ENCODE assay signal across 8 cellular contexts in genomic region chr19:41449079-41449864, GRCh38. TPM values are rescaled to one million over a fixed set of nuclear protein-coding genes. Genes with fewer than 3 reads are reported as not detected.
DNase-seq lines count a peak whose midpoint lies in the region; ATAC-seq, FAIRE-seq and TF ChIP-seq lines count a peak whose summit lies in the region.

No MANE protein-coding gene starts in this region.

- H3K79me2 ChIP-seq in keratinocyte (ENCODE audit: control insufficient read depth, insufficient read depth, low read length) = no peaks in the 10 kb centered on the region

- peak; percentile 92 for TF ChIP-seq CTCF in AG10803 (conservative IDR thresholded peaks at IDR 0.05; ENCODE audit: low read length)
- peak; percentile 94 to 98 (median 95) for TF ChIP-seq CTCF in keratinocyte (optimal IDR thresholded peaks at IDR 0.05 in 1 of 3, IDR thresholded peaks at IDR 0.05 in 1 of 3, conservative IDR thresholded peaks at IDR 0.05 in 1 of 3; ENCODE audit: extremely low read depth in 1 of 3, insufficient read depth in 2 of 3, low read length in 3 of 3)

- peaks cover 2% of the 10 kb centered on the region for H3K4me1 ChIP-seq in keratinocyte (ENCODE audit: control insufficient read depth, extremely low read depth, insufficient read depth, low read length)

- no peaks in the 10 kb centered on the region for H3K27me3 ChIP-seq in keratinocyte (ENCODE audit: control insufficient read depth, extremely low read depth, insufficient read depth, low read length)

- H3K9me1 ChIP-seq in keratinocyte (ENCODE audit: control insufficient read depth, extremely low read depth, insufficient read depth, low read length) = no peaks in the 10 kb centered on the region

- peak overlapping the region; percentile 86 for H2AFZ ChIP-seq in keratinocyte (ENCODE audit: control insufficient read depth, low read length)

- DNase-seq in AG10803 (ENCODE audit: low read depth) (peak; percentile 57), NCI-H2196 treated with DMSO at 0.1 percent for 48 hours (lab: John Stamatoyannopoulos, UW; ENCODE audit: unreplicated experiment) (peak; percentile 62), keratinocyte (ENCODE audit: low read depth, low spot score) (no peak), cortex of kidney (lab: John Stamatoyannopoulos, UW) (no peak)
- DNase-seq in activated CD4-positive, CD25-positive, alpha-beta regulatory T cell treated with anti-CD3 and anti-CD28 coated beads, Interleukin-2, amount 50 U/mL, for 16 hours (ENCODE audit: low read depth, low spot score) = peak; percentile 52
- DNase-seq in central memory CD4-positive, alpha-beta T cell = peak; percentile 56
- DNase-seq in stimulated activated CD4-positive, alpha-beta T cell treated with anti-CD3 and anti-CD28 coated beads, Interleukin-2, amount 100 ng/mL, for 24 hours = peak; percentile 78 to 82

- peak; percentile 52 for ATAC-seq in GM19397 (IDR thresholded peaks at IDR 0.05; ENCODE audit: unreplicated experiment)

- H3K36me3 ChIP-seq in keratinocyte (ENCODE audit: control insufficient read depth in 2 of 2, extremely low read depth in 1 of 2, insufficient read depth in 2 of 2, low read length in 2 of 2) = no peaks in the 10 kb centered on the region

- H4K20me1 ChIP-seq in keratinocyte (ENCODE audit: control insufficient read depth, extremely low read depth, insufficient read depth, low read length) = no peaks in the 10 kb centered on the region

- H3K27ac ChIP-seq in keratinocyte (ENCODE audit: control insufficient read depth, insufficient read depth, low read length) = no peak overlapping the region

- dilution Hi-C loops in keratinocyte (cut with MboI; ENCODE audit: extremely low pct_ligation_motif_present, low sequenced_read_pairs) = no loop called here

- peak overlapping the region; percentile 78 for H3K4me2 ChIP-seq in keratinocyte (ENCODE audit: control insufficient read depth, extremely low read depth, insufficient read depth, low read depth, low read length)

- no peak for FAIRE-seq in keratinocyte (lab: Jason Lieb, UNC)

- peak overlapping the region; percentile 22 for H3K9ac ChIP-seq in keratinocyte (ENCODE audit: control insufficient read depth, extremely low read depth, insufficient read depth, low read length)

- H3K4me3 ChIP-seq in AG10803 (ENCODE audit: low read length) = peak overlapping the region; percentile 36
- H3K4me3 ChIP-seq in keratinocyte (ENCODE audit: control insufficient read depth in 2 of 3, extremely low read depth in 1 of 3, insufficient read depth in 2 of 3, low read depth in 1 of 3, low read length in 3 of 3) = peak overlapping the region; percentile 6 to 46 (median 43)

- H3K9me3 ChIP-seq in keratinocyte (ENCODE audit: control insufficient read depth, low read depth, low read length) = no peaks in the 10 kb centered on the region

RNA-seq across cellular contexts. Expression of gene ERICH4, which starts 6.3 kb away (rescaled TPM):
- not detected in 3 replicates for polyA plus RNA-seq in keratinocyte
- polyA plus RNA-seq in keratinocyte (2011; ENCODE audit: low read depth) = not detected
- polyA plus RNA-seq in keratinocyte (2011; cell fraction: cytosol; rRNA removed) = not detected in 2 replicates
- not detected in 2 replicates for polyA plus RNA-seq in keratinocyte (2011; cell fraction: nucleus; rRNA removed)
- not detected in 2 replicates for polyA plus RNA-seq in keratinocyte (2012; ENCODE audit: low replicate concordance)
- not detected in 3 replicates for polyA minus RNA-seq in keratinocyte
- polyA minus RNA-seq in keratinocyte (2011; cell fraction: cytosol; rRNA and poly(A)+ RNA removed) = not detected
- not detected in 2 replicates for polyA minus RNA-seq in keratinocyte (2011; cell fraction: nucleus; rRNA and poly(A)+ RNA removed)

RNA-seq across cellular contexts. Expression of gene DMAC2, which starts 9.6 kb away (rescaled TPM):
- polyA plus RNA-seq in keratinocyte = 45.3 to 64.0 TPM (median 45.6 TPM) in 3 replicates
- 30.6 TPM for polyA plus RNA-seq in keratinocyte (2011; ENCODE audit: low read depth)
- 57.1 and 81.4 TPM in 2 replicates for polyA plus RNA-seq in keratinocyte (2011; cell fraction: cytosol; rRNA removed)
- 39.8 and 51.4 TPM in 2 replicates for polyA plus RNA-seq in keratinocyte (2011; cell fraction: nucleus; rRNA removed)
- 37.1 and 51.0 TPM in 2 replicates for polyA plus RNA-seq in keratinocyte (2012; ENCODE audit: low replicate concordance)
- polyA minus RNA-seq in keratinocyte = 49.0 to 61.4 TPM (median 61.2 TPM) in 3 replicates
- 82.3 TPM for polyA minus RNA-seq in keratinocyte (2011; cell fraction: cytosol; rRNA and poly(A)+ RNA removed)
- 22.8 and 24.7 TPM in 2 replicates for polyA minus RNA-seq in keratinocyte (2011; cell fraction: nucleus; rRNA and poly(A)+ RNA removed)

RNA-seq across cellular contexts. Expression of gene B3GNT8, which starts 22.1 kb away (rescaled TPM):
- 0.45 to 1.8 TPM (median 0.97 TPM) in 3 replicates for polyA plus RNA-seq in keratinocyte
- 1.9 TPM for polyA plus RNA-seq in keratinocyte (2011; ENCODE audit: low read depth)
- 0.22 and 0.87 TPM in 2 replicates for polyA plus RNA-seq in keratinocyte (2011; cell fraction: cytosol; rRNA removed)
- 1.4 and 1.6 TPM in 2 replicates for polyA plus RNA-seq in keratinocyte (2011; cell fraction: nucleus; rRNA removed)
- 2.9 and 3.2 TPM in 2 replicates for polyA plus RNA-seq in keratinocyte (2012; ENCODE audit: low replicate concordance)
- polyA minus RNA-seq in keratinocyte = 0.26 to 0.49 TPM (median 0.36 TPM) in 3 replicates
- polyA minus RNA-seq in keratinocyte (2011; cell fraction: cytosol; rRNA and poly(A)+ RNA removed) = 2.7 TPM
- 0.62 and 1.7 TPM in 2 replicates for polyA minus RNA-seq in keratinocyte (2011; cell fraction: nucleus; rRNA and poly(A)+ RNA removed)

RNA-seq across cellular contexts. Expression of gene BCKDHA, which starts 51.7 kb away (rescaled TPM):
- polyA plus RNA-seq in keratinocyte = 7.5 to 13.3 TPM (median 8.3 TPM) in 3 replicates
- polyA plus RNA-seq in keratinocyte (2011; ENCODE audit: low read depth) = 17.2 TPM
- 4.0 and 10.9 TPM in 2 replicates for polyA plus RNA-seq in keratinocyte (2011; cell fraction: cytosol; rRNA removed)
- 8.5 and 12.7 TPM in 2 replicates for polyA plus RNA-seq in keratinocyte (2011; cell fraction: nucleus; rRNA removed)
- 10.0 and 11.7 TPM in 2 replicates for polyA plus RNA-seq in keratinocyte (2012; ENCODE audit: low replicate concordance)
- polyA minus RNA-seq in keratinocyte = 5.5 to 10.0 TPM (median 7.3 TPM) in 3 replicates
- 24.0 TPM for polyA minus RNA-seq in keratinocyte (2011; cell fraction: cytosol; rRNA and poly(A)+ RNA removed)
- 6.4 and 8.4 TPM in 2 replicates for polyA minus RNA-seq in keratinocyte (2011; cell fraction: nucleus; rRNA and poly(A)+ RNA removed)

RNA-seq across cellular contexts. Expression of gene EXOSC5, which starts 52.1 kb away (rescaled TPM):
- polyA plus RNA-seq in keratinocyte = 12.5 to 18.2 TPM (median 14.7 TPM) in 3 replicates
- polyA plus RNA-seq in keratinocyte (2011; ENCODE audit: low read depth) = 5.2 TPM
- 9.8 and 17.2 TPM in 2 replicates for polyA plus RNA-seq in keratinocyte (2011; cell fraction: cytosol; rRNA removed)
- 8.0 and 9.1 TPM in 2 replicates for polyA plus RNA-seq in keratinocyte (2011; cell fraction: nucleus; rRNA removed)
- 17.8 and 27.7 TPM in 2 replicates for polyA plus RNA-seq in keratinocyte (2012; ENCODE audit: low replicate concordance)
- 3.7 to 11.7 TPM (median 4.7 TPM) in 3 replicates for polyA minus RNA-seq in keratinocyte
- 15.2 TPM for polyA minus RNA-seq in keratinocyte (2011; cell fraction: cytosol; rRNA and poly(A)+ RNA removed)
- polyA minus RNA-seq in keratinocyte (2011; cell fraction: nucleus; rRNA and poly(A)+ RNA removed) = 4.9 and 7.4 TPM in 2 replicates

Comparison
In these comparisons a context has a peak if more than half of its experiments do, and no peak if none do; other contexts are left out.
1. DNase-seq: peak in AG10803 (single experiment), NCI-H2196 treated with DMSO at 0.1 percent for 48 hours (single experiment), activated CD4-positive, CD25-positive, alpha-beta regulatory T cell treated with anti-CD3 and anti-CD28 coated beads, Interleukin-2, amount 50 U/mL, for 16 hours (single experiment), central memory CD4-positive, alpha-beta T cell (single experiment) and stimulated activated CD4-positive, alpha-beta T cell treated with anti-CD3 and anti-CD28 coated beads, Interleukin-2, amount 100 ng/mL, for 24 hours (2 of 2); none in keratinocyte (single experiment) and cortex of kidney (single experiment).